ENCODE assay signal across 23 cellular contexts in genomic region chr3:38578081-38578475, GRCh38.
A peak's percentile ranks its signal among the peaks of the same experiment; 100 is the strongest.
DNase-seq lines count a peak whose midpoint lies in the region; ATAC-seq and TF ChIP-seq lines count a peak whose summit lies in the region.
"Had no signal": no experiment of that assay in that cellular context is flagged by ENCODE, and none has a peak within 500 bp of the region (broad histone marks: within the 10 kb centered on the region; RNA-seq: fewer than 3 reads in every experiment).

No MANE protein-coding gene starts in this region.

- H3K27me3 Mint-ChIP-seq in type B pancreatic cell = no peaks in the 10 kb centered on the region
- peaks cover 6 to 16% of the 10 kb centered on the region in 2 donors for H3K27me3 Mint-ChIP-seq in CD8-positive, alpha-beta memory T cell
- H3K27me3 Mint-ChIP-seq: CD4-positive, alpha-beta T cell had no signal

- peaks cover 8% of the 10 kb centered on the region for H3K9me3 ChIP-seq in left ventricle myocardium inferior (replicated peaks)
- no peaks in the 10 kb centered on the region for H3K9me3 ChIP-seq in lower lobe of right lung
- no peaks in the 10 kb centered on the region for H3K9me3 ChIP-seq in CD8-positive, alpha-beta memory T cell (ENCODE audit: low read length)
- H3K9me3 ChIP-seq: Caco-2, HAP-1 had no signal

- peak overlapping the region; percentile 94 for H3K27ac ChIP-seq in left ventricle myocardium inferior (replicated peaks)
- no peak overlapping the region for H3K27ac ChIP-seq in lower lobe of right lung
- H3K27ac ChIP-seq in CD8-positive, alpha-beta memory T cell (ENCODE audit: low read depth, low read length) = no peak overlapping the region
- H3K27ac ChIP-seq: BLaER1 had no signal

- H3K36me3 Mint-ChIP-seq in type B pancreatic cell = no peaks in the 10 kb centered on the region
- no peaks in the 10 kb centered on the region for H3K36me3 Mint-ChIP-seq in CD8-positive, alpha-beta memory T cell

- no peak for DNase-seq in left ventricle myocardium inferior
- DNase-seq in Right ventricle myocardium inferior (ENCODE audit: missing footprints) = no peak
- DNase-seq in ecto neural progenitor cell (ENCODE audit: low spot score) = peak; percentile 16
- peak; percentile 6 for DNase-seq in lower lobe of right lung
- peak; percentile 18 for DNase-seq in type B pancreatic cell (ENCODE audit: extremely low spot score, unreplicated experiment)
- DNase-seq in CD8-positive, alpha-beta memory T cell = no peak
- DNase-seq: ACHN; Caco-2; CD4-positive, alpha-beta T cell; DND-41; NCI-H1105; NCI-H146; NCI-H2029; NCI-H2227 treated with DMSO at 0.1 percent for 48 hours; NCI-H510A; NCI-H748 treated with DMSO at 0.1 percent for 48 hours had no signal

- H3K36me3 ChIP-seq in left ventricle myocardium inferior (peaks cover 40% of the 10 kb centered on the region), lower lobe of right lung (no peaks in the 10 kb centered on the region)
- no peaks in the 10 kb centered on the region for H3K36me3 ChIP-seq in CD8-positive, alpha-beta memory T cell (ENCODE audit: insufficient read depth, low read length)
- H3K36me3 ChIP-seq: BLaER1, HAP-1 had no signal

- peaks cover 3% of the 10 kb centered on the region for H3K4me1 Mint-ChIP-seq in type B pancreatic cell (ENCODE audit: unreplicated experiment)
- no peaks in the 10 kb centered on the region for H3K4me1 Mint-ChIP-seq in CD8-positive, alpha-beta memory T cell

- H3K27me3 ChIP-seq in left ventricle myocardium inferior (ENCODE audit: low read depth) = no peaks in the 10 kb centered on the region
- H3K27me3 ChIP-seq in lower lobe of right lung (ENCODE audit: low read depth) = no peaks in the 10 kb centered on the region
- no peaks in the 10 kb centered on the region for H3K27me3 ChIP-seq in CD8-positive, alpha-beta memory T cell (ENCODE audit: insufficient read depth, low read length, poor library complexity, severe bottlenecking)
- H3K27me3 ChIP-seq: BLaER1 had no signal

- no peaks in the 10 kb centered on the region for H3K9me3 Mint-ChIP-seq in type B pancreatic cell
- H3K9me3 Mint-ChIP-seq in CD8-positive, alpha-beta memory T cell = peaks cover 0 to 5% (median 0%) of the 10 kb centered on the region in 5 donors
- H3K9me3 Mint-ChIP-seq: CD4-positive, alpha-beta T cell; GM23338 had no signal

- peaks cover 87% of the 10 kb centered on the region for H3K4me1 ChIP-seq in left ventricle myocardium inferior
- no peaks in the 10 kb centered on the region for H3K4me1 ChIP-seq in lower lobe of right lung
- H3K4me1 ChIP-seq in CD8-positive, alpha-beta memory T cell (ENCODE audit: insufficient read depth, low read length) = no peaks in the 10 kb centered on the region
- H3K4me1 ChIP-seq: Caco-2, HAP-1 had no signal

- POLR2A ChIA-PET in CD8-positive, alpha-beta memory T cell (lab: Charles Lee) = no interaction called here

- H3K27ac Mint-ChIP-seq in type B pancreatic cell = no peak overlapping the region
- no peak overlapping the region for H3K27ac Mint-ChIP-seq in CD8-positive, alpha-beta memory T cell
- H3K27ac Mint-ChIP-seq: CD4-positive, alpha-beta T cell; GM23338; IgD-negative memory B cell had no signal

- no peak overlapping the region for H3K4me3 ChIP-seq in left ventricle myocardium inferior
- H3K4me3 ChIP-seq in lower lobe of right lung = no peak overlapping the region
- H3K4me3 ChIP-seq in CD8-positive, alpha-beta memory T cell (ENCODE audit: low read length) = no peak overlapping the region
- H3K4me3 ChIP-seq: BLaER1, GM12878, GM23338, HAP-1 had no signal

- H3K4me3 Mint-ChIP-seq in type B pancreatic cell = no peak overlapping the region
- no peak overlapping the region for H3K4me3 Mint-ChIP-seq in CD8-positive, alpha-beta memory T cell
- H3K4me3 Mint-ChIP-seq: CD4-positive, alpha-beta T cell; GM23338; IgD-negative memory B cell had no signal

- CTCF ChIA-PET in CD8-positive, alpha-beta memory T cell (lab: Charles Lee) = no interaction called here

- intact Hi-C loops in left ventricle myocardium inferior (cut with micrococcal nuclease) (no loop called here), Right ventricle myocardium inferior (cut with DNase I) (no loop called here), lower lobe of right lung (cut with DNase I) (no loop called here)

- ATAC-seq in Right ventricle myocardium inferior = no peak
- no peak for ATAC-seq in lower lobe of right lung
- ATAC-seq in GM18519 (IDR thresholded peaks at IDR 0.05; ENCODE audit: low FRiP score, unreplicated experiment) = no peak
- ATAC-seq: GM12878, GM23338, Panc1 had no signal

- TF ChIP-seq CTCF in left ventricle myocardium inferior (IDR thresholded peaks at IDR 0.05; ENCODE audit: borderline replicate concordance) (no peak), lower lobe of right lung (IDR thresholded peaks at IDR 0.05) (no peak), type B pancreatic cell (conservative IDR thresholded peaks at IDR 0.05) (no peak)

Comparison
In these comparisons a context has a peak if more than half of its experiments do, and no peak if none do; other contexts are left out.
1. DNase-seq: peak in ecto neural progenitor cell (single experiment), lower lobe of right lung (single experiment) and type B pancreatic cell (single experiment); none in left ventricle myocardium inferior (single experiment), Right ventricle myocardium inferior (single experiment) and CD8-positive, alpha-beta memory T cell (0 of 5).